Comparison of ENCODE assay signal across 9 cellular contexts in genomic region chr15:62059818-62060115, GRCh38. TPM values are rescaled to one million over a fixed set of nuclear protein-coding genes. Genes with fewer than 3 reads are reported as not detected.
DNase-seq lines count a peak whose midpoint lies in the region; ATAC-seq, FAIRE-seq and TF ChIP-seq lines count a peak whose summit lies in the region.
"Had no signal": no experiment of that assay in that cellular context is flagged by ENCODE, and none has a peak within 500 bp of the region (broad histone marks: within the 10 kb centered on the region; RNA-seq: fewer than 3 reads in every experiment).

No MANE protein-coding gene starts in this region.

- H3K27ac ChIP-seq in BLaER1 treated with 17β-estradiol and CSF1 and Interleukin-3, amounts not matched to agents 10 nM and 100 nM = peak overlapping the region; percentile 93 to 99 (median 96)
- H3K27ac ChIP-seq in gastroesophageal sphincter (peak overlapping the region; percentile 72 to 96 (median 92)), osteoblast (ENCODE audit: low read depth, low read length) (peak overlapping the region; percentile 78)

- H3K4me2 ChIP-seq in BLaER1 treated with 17β-estradiol and CSF1 and Interleukin-3, amounts not matched to agents 10 nM and 100 nM = peak overlapping the region; percentile 76 to 97 (median 91)
- peak overlapping the region; percentile 99 for H3K4me2 ChIP-seq in osteoblast (ENCODE audit: insufficient read depth, low read length)

- H3K9ac ChIP-seq in BLaER1 treated with 17β-estradiol and CSF1 and Interleukin-3, amounts not matched to agents 10 nM and 100 nM = peak overlapping the region; percentile 93 to 99 (median 96)

- peaks cover 18 to 46% (median 28%) of the 10 kb centered on the region in 11 experiments; a peak in 18 of 22 replicates for H4K20me1 ChIP-seq in BLaER1 treated with 17β-estradiol and CSF1 and Interleukin-3, amounts not matched to agents 10 nM and 100 nM
- H4K20me1 ChIP-seq in osteoblast (ENCODE audit: insufficient read depth, low read length) = peaks cover 10% of the 10 kb centered on the region

- H2AFZ ChIP-seq in osteoblast (ENCODE audit: low read length) = peak overlapping the region; percentile 98

- no peaks in the 10 kb centered on the region for H3K9me3 ChIP-seq in BLaER1 treated with 17β-estradiol and CSF1 and Interleukin-3, amounts not matched to agents 10 nM and 100 nM (replicated peaks in 1 of 11)
- no peaks in the 10 kb centered on the region for H3K9me3 ChIP-seq in gastroesophageal sphincter
- H3K9me3 ChIP-seq in osteoblast (ENCODE audit: low read depth, low read length) = no peaks in the 10 kb centered on the region

- H3K36me3 ChIP-seq in BLaER1 treated with 17β-estradiol and CSF1 and Interleukin-3, amounts not matched to agents 10 nM and 100 nM = peaks cover 0 to 13% (median 3%) of the 10 kb centered on the region in 11 experiments; a peak in 9 of 22 replicates
- H3K36me3 ChIP-seq in gastroesophageal sphincter = no peaks in the 10 kb centered on the region
- H3K36me3 ChIP-seq in osteoblast (ENCODE audit: insufficient read depth, low read length) = no peaks in the 10 kb centered on the region

- H3K27me3 ChIP-seq in BLaER1 treated with 17β-estradiol and CSF1 and Interleukin-3, amounts not matched to agents 10 nM and 100 nM = peaks cover 10 to 39% (median 33%) of the 10 kb centered on the region in 11 experiments; a peak in 18 of 22 replicates
- H3K27me3 ChIP-seq in gastroesophageal sphincter (peaks cover 4% of the 10 kb centered on the region), osteoblast (ENCODE audit: insufficient read depth, low read length) (peaks cover 35% of the 10 kb centered on the region)

- no peak for FAIRE-seq in urothelium cell line (lab: Jason Lieb, UNC)

- peak; percentile 44 for DNase-seq in activated effector memory CD4-positive, alpha-beta T cell treated with Interleukin-2 at 50 U/mL for 16 hours
- DNase-seq in osteoblast (ENCODE audit: insufficient read length, low spot score, missing footprints) (peak; percentile 80), urothelium cell line (ENCODE audit: low spot score) (peak; percentile 69)

- ATAC-seq in GM19438 (IDR thresholded peaks at IDR 0.05; ENCODE audit: low read depth, unreplicated experiment) (peak; percentile 74), HG03469 (IDR thresholded peaks at IDR 0.05; ENCODE audit: unreplicated experiment) (peak; percentile 35), gastroesophageal sphincter (peak; percentile 33)

- TF ChIP-seq CTCF in gastroesophageal sphincter (IDR thresholded peaks at IDR 0.05) (no peak), osteoblast (IDR thresholded peaks at IDR 0.05; ENCODE audit: extremely low read depth, low read depth, low read length) (no peak)

- peak; percentile 12; the same call in 1 of the 2 replicates for TF ChIP-seq POLR2A in Raji (IDR thresholded peaks at IDR 0.05; ENCODE audit: insufficient read depth, low read depth, low read length)
- no peak for TF ChIP-seq POLR2A in gastroesophageal sphincter (IDR thresholded peaks at IDR 0.05)

- 0% methylated on average over 3 to 5 of the region's 19 CpGs for WGBS in gastroesophageal sphincter (ENCODE audit: low coverage in 1 of 2), 2 donors

- H3K4me1 ChIP-seq in BLaER1 treated with 17β-estradiol and CSF1 and Interleukin-3, amounts not matched to agents 10 nM and 100 nM = peaks cover 19 to 49% (median 28%) of the 10 kb centered on the region in 10 experiments
- H3K4me1 ChIP-seq in gastroesophageal sphincter = peaks cover 0 to 33% (median 2%) of the 10 kb centered on the region in 3 donors
- peaks cover 9% of the 10 kb centered on the region for H3K4me1 ChIP-seq in osteoblast (ENCODE audit: insufficient read depth, low read length)

- H3K4me3 ChIP-seq in BLaER1 treated with 17β-estradiol and CSF1 and Interleukin-3, amounts not matched to agents 10 nM and 100 nM = peak overlapping the region; percentile 91 to 99 (median 94)
- H3K4me3 ChIP-seq in gastroesophageal sphincter = peak overlapping the region; percentile 87 to 91
- peak overlapping the region; percentile 80 for H3K4me3 ChIP-seq in osteoblast (ENCODE audit: insufficient read depth, low read length)

- no peak for TF ChIP-seq EP300 in gastroesophageal sphincter (IDR thresholded peaks at IDR 0.05)

- peaks cover 51% of the 10 kb centered on the region for H3K79me2 ChIP-seq in osteoblast (ENCODE audit: insufficient read depth, low read length)

RNA-seq across cellular contexts. Expression of gene VPS13C, which starts 0.5 kb away (rescaled TPM):
- total RNA-seq in gastroesophageal sphincter = 100 to 1,000 TPM in 1 of 4 donors, 10 to 100 TPM in 3; 62.2 to 108 (median 83.4) TPM
- total RNA-seq in osteoblast = 117 and 142 TPM in 2 replicates

RNA-seq across cellular contexts. Expression of gene C2CD4A, which starts 7.0 kb away (rescaled TPM):
- under 1 TPM in 3 of 4 donors, not detected in 1; 0.12 to 0.40 (median 0.31) TPM for total RNA-seq in gastroesophageal sphincter
- total RNA-seq in osteoblast = under 0.01 TPM in 1 of 2 replicates, not detected in the other
- total RNA-seq: T-helper 1 cell treated with Interleukin-12 subunit alpha and Interleukin-12 subunit beta and Interleukin-4 antibody, amounts not matched to agents 30 ng/mL and 1 ng/mL, for 36 hours had no signal

Comparison
In these comparisons a context has a peak if more than half of its experiments do, and no peak if none do; other contexts are left out.
1. Peak in every context shown above with its lines: DNase-seq, ATAC-seq, H3K4me3 ChIP-seq and H3K27ac ChIP-seq.